In genomic region chr12:128992116-128992515, GRCh38 we compare ENCODE assay signal across 1 cellular context.
TF ChIP-seq lines count a peak whose summit lies in the region.

No MANE protein-coding gene starts in this region.

TF ChIP-seq in liver, 16 proteins besides CTCF, POLR2A, EP300 and RAD21 (continued from another document):
- no peak for TF ChIP-seq REST (IDR thresholded peaks at IDR 0.05)
- no peak for TF ChIP-seq TAF1 (conservative IDR thresholded peaks at IDR 0.05)
- no peak for TF ChIP-seq GABPA (IDR thresholded peaks at IDR 0.05 in 1 of 2, conservative IDR thresholded peaks at IDR 0.05 in 1 of 2)
- no peak for TF ChIP-seq FOXA1 (IDR thresholded peaks at IDR 0.05)
- no peak for TF ChIP-seq FOXA2 (IDR thresholded peaks at IDR 0.05)
- TF ChIP-seq, protein P1, sequence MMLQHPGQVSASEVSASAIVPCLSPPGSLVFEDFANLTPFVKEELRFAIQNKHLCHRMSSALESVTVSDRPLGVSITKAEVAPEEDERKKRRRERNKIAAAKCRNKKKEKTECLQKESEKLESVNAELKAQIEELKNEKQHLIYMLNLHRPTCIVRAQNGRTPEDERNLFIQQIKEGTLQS (IDR thresholded peaks at IDR 0.05): no peak
- TF ChIP-seq MAX (IDR thresholded peaks at IDR 0.05): no peak
- no peak for TF ChIP-seq SP1 (IDR thresholded peaks at IDR 0.05)
- no peak for TF ChIP-seq HNF4G (IDR thresholded peaks at IDR 0.05)
- TF ChIP-seq HNF4A (conservative IDR thresholded peaks at IDR 0.05): no peak
